Comparison of ENCODE assay signal across 8 cellular contexts in the genomic region with DNA sequence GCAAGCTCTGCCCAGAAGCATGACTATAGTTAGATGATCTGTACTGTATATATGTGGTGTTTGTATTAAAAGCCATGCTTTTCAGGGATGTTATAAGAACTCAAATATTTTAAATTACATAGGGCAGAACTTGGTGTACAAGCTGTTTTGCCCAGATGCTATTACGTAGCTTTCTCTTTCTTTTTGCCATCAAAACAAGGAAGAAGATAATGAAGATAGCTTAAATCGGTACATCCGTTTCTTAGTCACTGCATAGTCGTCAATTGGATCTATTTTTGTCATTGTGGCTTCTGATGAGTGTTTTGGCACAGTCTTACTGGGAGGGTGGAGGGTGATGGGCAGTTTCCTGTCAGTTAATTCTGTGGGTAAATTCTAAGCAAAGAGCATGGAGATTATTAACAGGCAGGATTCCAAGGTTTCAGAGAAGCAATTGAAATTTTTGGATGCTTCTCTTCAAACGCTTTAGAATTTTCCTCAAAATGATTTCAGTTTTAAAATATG.
A peak's percentile ranks its signal among the peaks of the same experiment; 100 is the strongest.
DNase-seq lines count a peak whose midpoint lies in the region; ATAC-seq and TF ChIP-seq lines count a peak whose summit lies in the region.

No MANE protein-coding gene starts in this region.

- POLR2A ChIA-PET in AG04450 (lab: Yijun Ruan, JAX), result interaction anchor here (0.7 to 1.0 kb wide), 2 partner anchors 31 to 969 kb away, joined by 3 to 4 read pairs; no protein-coding TSS in a partner anchor

- H3K9me2 ChIP-seq in OCI-LY1 (ENCODE audit: low read depth, low read length), result no peaks in the 10 kb centered on the region

- H3K27ac ChIP-seq in AG04450 (ENCODE audit: low read depth, low read length), result peak overlapping the region; percentile 77
- peak overlapping the region; percentile 88 for H3K27ac ChIP-seq in OCI-LY1 (ENCODE audit: low read depth, low read length, poor library complexity, severe bottlenecking)
- H3K27ac ChIP-seq in neural progenitor cell, result no peak overlapping the region

- H3K4me3 ChIP-seq in AG04450 (ENCODE audit: low read depth, low read length), result peak overlapping the region; percentile 41
- peak overlapping the region; percentile 51 for H3K4me3 ChIP-seq in OCI-LY1 (ENCODE audit: low read depth, low read length, poor library complexity, severe bottlenecking)
- H3K4me3 ChIP-seq in neural progenitor cell, result no peak overlapping the region

- H3F3A ChIP-seq in OCI-LY1 (ENCODE audit: insufficient read depth, low read length) (no peaks in the 10 kb centered on the region; the same call in 1 of the 2 replicates), neural progenitor cell (ENCODE audit: low read depth) (no peaks in the 10 kb centered on the region)

- no peaks in the 10 kb centered on the region; the same call in 1 of the 2 replicates for H3K36me3 ChIP-seq in OCI-LY1 (ENCODE audit: insufficient read depth, low read length)
- H3K36me3 ChIP-seq in neural progenitor cell, result no peaks in the 10 kb centered on the region

- no peaks in the 10 kb centered on the region for H3K27me3 ChIP-seq in AG04450 (ENCODE audit: control insufficient read depth, insufficient read depth, low read length)
- H3K27me3 ChIP-seq in OCI-LY1 (ENCODE audit: insufficient read depth, low read length), result no peaks in the 10 kb centered on the region
- no peaks in the 10 kb centered on the region for H3K27me3 ChIP-seq in neural progenitor cell

- peak overlapping the region; percentile 84 for H3K4me3 Mint-ChIP-seq in activated T-helper 17 cell treated with anti-CD3 and anti-CD28 coated beads, Interleukin-2, amount 50 U/mL, for 72 hours
- no peak overlapping the region for H3K4me3 Mint-ChIP-seq in neural progenitor cell

- H3K79me2 ChIP-seq in OCI-LY1 (ENCODE audit: insufficient read depth, low read length) (no peaks in the 10 kb centered on the region), neural progenitor cell (ENCODE audit: low read depth) (no peaks in the 10 kb centered on the region)

- H3K9me3 ChIP-seq in AG04450 (ENCODE audit: control insufficient read depth, insufficient read depth, low read length), result no peaks in the 10 kb centered on the region
- H3K9me3 ChIP-seq in OCI-LY1 (ENCODE audit: low read length), result peaks cover 4% of the 10 kb centered on the region
- no peaks in the 10 kb centered on the region for H3K9me3 ChIP-seq in neural progenitor cell (ENCODE audit: low read depth)

- DNase-seq in AG04450 (ENCODE audit: low read depth, low spot score) (peak; percentile 50), glomerular endothelial cell (ENCODE audit: extremely low read depth, low read depth, low spot score) (peak; percentile 42), neural progenitor cell (ENCODE audit: low spot score) (no peak)
- peak; percentile 13 to 40 (median 25) for DNase-seq in stimulated activated CD4-positive, alpha-beta T cell treated with anti-CD3 and anti-CD28 coated beads, Interleukin-12 subunit alpha, Interleukin-12 subunit beta, amount 100 ng/mL, for 48 hours (ENCODE audit: low read depth in 2 of 3, low spot score in 1 of 3)

- peak; percentile 85 for ATAC-seq in GM19025 (IDR thresholded peaks at IDR 0.05; ENCODE audit: low read depth, unreplicated experiment)
- peak; percentile 89 for ATAC-seq in HG03280 (IDR thresholded peaks at IDR 0.05; ENCODE audit: unreplicated experiment)
- ATAC-seq in activated T-helper 17 cell treated with anti-CD3 and anti-CD28 coated beads, Interleukin-2, amount 50 U/mL, for 72 hours (replicated peaks), result peak; percentile 98

- peaks cover 7% of the 10 kb centered on the region for H3K9me3 Mint-ChIP-seq in activated T-helper 17 cell treated with anti-CD3 and anti-CD28 coated beads, Interleukin-2, amount 50 U/mL, for 72 hours
- no peaks in the 10 kb centered on the region for H3K9me3 Mint-ChIP-seq in neural progenitor cell

- H2AFZ ChIP-seq in OCI-LY1 (ENCODE audit: low read length) (no peak overlapping the region), neural progenitor cell (replicated peaks) (no peak overlapping the region)

- H3K4me2 ChIP-seq in OCI-LY1 (ENCODE audit: low read length), result peak overlapping the region; percentile 85
- no peak overlapping the region for H3K4me2 ChIP-seq in neural progenitor cell

- peaks cover 11% of the 10 kb centered on the region for H3K4me1 Mint-ChIP-seq in activated T-helper 17 cell treated with anti-CD3 and anti-CD28 coated beads, Interleukin-2, amount 50 U/mL, for 72 hours
- peaks cover 4% of the 10 kb centered on the region for H3K4me1 Mint-ChIP-seq in neural progenitor cell

- H3K27me3 Mint-ChIP-seq in activated T-helper 17 cell treated with anti-CD3 and anti-CD28 coated beads, Interleukin-2, amount 50 U/mL, for 72 hours, result no peaks in the 10 kb centered on the region
- H3K27me3 Mint-ChIP-seq in neural progenitor cell (ENCODE audit: insufficient read depth, low read depth), result no peaks in the 10 kb centered on the region

- TF ChIP-seq CTCF in AG04450 (IDR thresholded peaks at IDR 0.05; ENCODE audit: low read depth, low read length) (no peak), OCI-LY1 (IDR thresholded peaks at IDR 0.05; ENCODE audit: low read length) (no peak), neural progenitor cell (IDR thresholded peaks at IDR 0.05) (no peak)

- H3K4me1 ChIP-seq in OCI-LY1 (ENCODE audit: insufficient read depth, low read length, severe bottlenecking) (peaks cover 63% of the 10 kb centered on the region), neural progenitor cell (no peaks in the 10 kb centered on the region)

- H3K9ac ChIP-seq in OCI-LY1 (ENCODE audit: low read length) (peak overlapping the region; percentile 43), neural progenitor cell (no peak overlapping the region)

- CTCF ChIA-PET in AG04450 (lab: Charles Lee), result interaction anchor here (0.7 to 1.1 kb wide), 2 partner anchors 9 to 15 kb away, joined by 3 to 6 read pairs; no protein-coding TSS in a partner anchor

- no peaks in the 10 kb centered on the region for H3K36me3 Mint-ChIP-seq in activated T-helper 17 cell treated with anti-CD3 and anti-CD28 coated beads, Interleukin-2, amount 50 U/mL, for 72 hours (ENCODE audit: low read depth)
- H3K36me3 Mint-ChIP-seq in neural progenitor cell, result no peaks in the 10 kb centered on the region

- H3K27ac Mint-ChIP-seq in activated T-helper 17 cell treated with anti-CD3 and anti-CD28 coated beads, Interleukin-2, amount 50 U/mL, for 72 hours, result peak overlapping the region; percentile 97
- no peak overlapping the region for H3K27ac Mint-ChIP-seq in neural progenitor cell

- H4K20me1 ChIP-seq in OCI-LY1 (ENCODE audit: insufficient read depth, low read length) (no peaks in the 10 kb centered on the region), neural progenitor cell (ENCODE audit: low read depth) (no peaks in the 10 kb centered on the region)
